In genomic region chr17:44351961-44352921, GRCh38 we compare ENCODE assay signal across 12 cellular contexts. TPM values are rescaled to one million over a fixed set of nuclear protein-coding genes. Genes with fewer than 3 reads are reported as not detected.
DNase-seq lines count a peak whose midpoint lies in the region; ATAC-seq and TF ChIP-seq lines count a peak whose summit lies in the region.
"Had no signal": no experiment of that assay in that cellular context is flagged by ENCODE, and none has a peak within 500 bp of the region (broad histone marks: within the 10 kb centered on the region; RNA-seq: fewer than 3 reads in every experiment).

No MANE protein-coding gene starts in this region.

- no peak overlapping the region for H3K27ac Mint-ChIP-seq in activated naive CD8-positive, alpha-beta T cell
- H3K27ac Mint-ChIP-seq in activated naive CD8-positive, alpha-beta T cell treated with anti-CD3 and anti-CD28 coated beads, Interleukin-2, amount 50 U/mL, for 24 hours = no peak overlapping the region
- H3K27ac Mint-ChIP-seq in neural crest cell (ENCODE audit: unreplicated experiment) = no peak overlapping the region

- H3K4me3 Mint-ChIP-seq in activated naive CD8-positive, alpha-beta T cell = peak overlapping the region; percentile 68
- no peak overlapping the region for H3K4me3 Mint-ChIP-seq in activated naive CD8-positive, alpha-beta T cell treated with anti-CD3 and anti-CD28 coated beads, Interleukin-2, amount 50 U/mL, for 24 hours
- peak overlapping the region; percentile 76 for H3K4me3 Mint-ChIP-seq in neural crest cell

- DNase-seq in activated naive CD8-positive, alpha-beta T cell treated with anti-CD3 and anti-CD28 coated beads, Interleukin-2, amount 50 U/mL, for 24 hours = no peak
- DNase-seq in WERI-Rb-1 (peak; percentile 9), neural crest cell (ENCODE audit: low read depth, low spot score) (no peak), caudate nucleus (lab: John Stamatoyannopoulos, UW) (no peak)
- no peak for DNase-seq in activated effector memory CD4-positive, alpha-beta T cell treated with Interleukin-2 at 50 U/mL for 16 hours
- DNase-seq: dorsolateral prefrontal cortex, hypothalamus, left colon, NCI-H1048, NCI-H2171 treated with DMSO at 0.1 percent for 48 hours, psoas muscle had no signal

- ATAC-seq in activated naive CD8-positive, alpha-beta T cell treated with anti-CD3 and anti-CD28 coated beads, Interleukin-2, amount 50 U/mL, for 24 hours = no peak
- ATAC-seq: left colon had no signal

- no peaks in the 10 kb centered on the region for H3K9me3 Mint-ChIP-seq in activated naive CD8-positive, alpha-beta T cell (ENCODE audit: low read depth)
- no peaks in the 10 kb centered on the region for H3K9me3 Mint-ChIP-seq in activated naive CD8-positive, alpha-beta T cell treated with anti-CD3 and anti-CD28 coated beads, Interleukin-2, amount 50 U/mL, for 24 hours
- H3K9me3 Mint-ChIP-seq in neural crest cell = no peaks in the 10 kb centered on the region

- peaks cover 2% of the 10 kb centered on the region for H3K4me1 Mint-ChIP-seq in activated naive CD8-positive, alpha-beta T cell (ENCODE audit: low read depth)
- peaks cover 5% of the 10 kb centered on the region for H3K4me1 Mint-ChIP-seq in activated naive CD8-positive, alpha-beta T cell treated with anti-CD3 and anti-CD28 coated beads, Interleukin-2, amount 50 U/mL, for 24 hours
- H3K4me1 Mint-ChIP-seq in neural crest cell = peaks cover 5% of the 10 kb centered on the region

- no peak overlapping the region for H3K4me3 ChIP-seq in WERI-Rb-1 (ENCODE audit: low read depth, low read length)
- H3K4me3 ChIP-seq: psoas muscle had no signal

- H3K9me3 ChIP-seq in WERI-Rb-1 (ENCODE audit: severe bottlenecking) = no peaks in the 10 kb centered on the region
- H3K9me3 ChIP-seq: psoas muscle had no signal

- no peaks in the 10 kb centered on the region for H3K36me3 Mint-ChIP-seq in activated naive CD8-positive, alpha-beta T cell
- no peaks in the 10 kb centered on the region for H3K36me3 Mint-ChIP-seq in activated naive CD8-positive, alpha-beta T cell treated with anti-CD3 and anti-CD28 coated beads, Interleukin-2, amount 50 U/mL, for 24 hours (ENCODE audit: low read depth)
- peaks cover 3% of the 10 kb centered on the region for H3K36me3 Mint-ChIP-seq in neural crest cell (ENCODE audit: low read depth)

- peaks cover 49% of the 10 kb centered on the region for H3K36me3 ChIP-seq in WERI-Rb-1

- no peaks in the 10 kb centered on the region for H3K27me3 ChIP-seq in WERI-Rb-1 (ENCODE audit: insufficient read depth, low read depth, severe bottlenecking)
- H3K27me3 ChIP-seq: dorsolateral prefrontal cortex had no signal

- no peaks in the 10 kb centered on the region for H3K27me3 Mint-ChIP-seq in activated naive CD8-positive, alpha-beta T cell
- no peaks in the 10 kb centered on the region for H3K27me3 Mint-ChIP-seq in activated naive CD8-positive, alpha-beta T cell treated with anti-CD3 and anti-CD28 coated beads, Interleukin-2, amount 50 U/mL, for 24 hours
- H3K27me3 Mint-ChIP-seq in neural crest cell (ENCODE audit: low read depth) = peaks cover 8% of the 10 kb centered on the region

- H3K27ac ChIP-seq in WERI-Rb-1 (no peak overlapping the region; the same call in 1 of the 2 replicates), caudate nucleus (ENCODE audit: low read depth, low read length) (no peak overlapping the region)
- H3K27ac ChIP-seq: psoas muscle had no signal

- TF ChIP-seq CTCF in WERI-Rb-1 (IDR thresholded peaks at IDR 0.05; ENCODE audit: low read depth, low read length) = no peak
- no peak for TF ChIP-seq CTCF in neural crest cell (conservative IDR thresholded peaks at IDR 0.05)

RNA-seq across cellular contexts. Expression of gene GRN, which starts 7.1 kb away (rescaled TPM):
- total RNA-seq in neural crest cell = 59.7 and 70.0 TPM in 2 replicates

RNA-seq across cellular contexts. Expression of gene FAM171A2, which starts 11.4 kb away (rescaled TPM):
- 50.6 and 51.9 TPM in 2 replicates for total RNA-seq in neural crest cell

RNA-seq across cellular contexts. Expression of gene SLC25A39, which starts 27.6 kb away (rescaled TPM):
- 114 and 122 TPM in 2 replicates for total RNA-seq in neural crest cell

RNA-seq across cellular contexts. Expression of gene ITGA2B, which starts 37.2 kb away (rescaled TPM):
- 7.3 and 8.1 TPM in 2 replicates for total RNA-seq in neural crest cell

RNA-seq across cellular contexts. Expression of gene RUNDC3A, which starts 43.8 kb away (rescaled TPM):
- total RNA-seq in neural crest cell = 8.7 and 12.9 TPM in 2 replicates
